Comparison of ENCODE assay signal across 1 cellular context in the genomic region with DNA sequence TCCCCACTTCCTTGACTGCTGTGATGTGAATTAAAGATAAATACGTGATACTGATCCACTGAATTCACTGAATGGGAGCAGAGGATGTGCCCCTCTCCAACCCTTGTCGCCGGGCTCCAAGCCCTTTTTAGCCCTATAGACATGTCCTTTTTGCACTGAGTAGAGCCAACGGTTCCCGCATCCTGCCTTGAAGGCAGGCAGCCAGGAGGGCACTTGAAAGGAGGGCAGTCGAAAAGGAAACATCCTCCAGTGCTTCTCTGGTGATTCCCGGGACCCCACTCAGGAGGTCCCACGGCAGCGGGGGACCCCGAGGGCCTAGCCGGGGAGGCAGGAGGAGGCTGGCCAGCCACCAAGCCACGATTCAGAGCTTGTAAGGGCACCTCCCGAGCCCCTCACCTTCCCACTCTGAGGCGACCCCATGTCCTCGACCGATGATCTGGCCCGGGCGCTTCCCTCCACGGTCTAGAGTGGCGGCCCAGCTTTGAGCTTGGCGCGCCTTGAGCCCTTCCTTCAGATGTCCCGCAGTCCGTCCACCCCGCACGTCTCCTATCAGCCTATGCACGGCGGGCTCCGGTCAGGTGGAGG.
TF ChIP-seq lines count a peak whose summit lies in the region.

No MANE protein-coding gene starts in this region.

TF ChIP-seq in endothelial cell of umbilical vein, 7 proteins besides CTCF, POLR2A, EP300 and RAD21 (continued from another document):
- TF ChIP-seq JUN (IDR thresholded peaks at IDR 0.05; ENCODE audit: borderline replicate concordance, insufficient read depth, insufficient read length, low read depth): no peak
